In the genomic region with DNA sequence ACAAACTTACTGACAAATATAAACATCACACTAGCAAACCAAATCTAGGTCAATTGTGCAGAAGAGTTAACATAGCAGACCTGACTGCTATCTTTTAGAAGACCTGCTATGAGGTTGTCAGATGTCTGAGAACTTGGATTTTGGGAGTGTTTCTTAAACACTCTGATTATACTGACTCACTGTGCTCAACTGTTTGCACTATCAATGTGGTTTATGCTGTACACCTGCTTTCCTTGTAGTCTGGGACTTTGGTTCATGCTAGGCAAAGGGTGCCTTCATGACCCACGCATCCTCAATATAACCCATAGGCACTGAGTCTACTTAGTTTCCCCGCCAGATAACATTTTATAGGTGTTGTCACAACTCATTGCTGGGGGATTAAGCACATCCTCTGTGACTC, we compare ENCODE assay signal across 1 cellular context. TPM values are rescaled to one million over a fixed set of nuclear protein-coding genes. Genes with fewer than 3 reads are reported as not detected.
"Had no signal": no experiment of that assay in that cellular context is flagged by ENCODE, and none has a peak within 500 bp of the region (broad histone marks: within the 10 kb centered on the region; RNA-seq: fewer than 3 reads in every experiment).

No MANE protein-coding gene starts in this region.

RNA-seq across cellular contexts. Expression of gene KIF27, which starts 26.9 kb away (rescaled TPM):
- total RNA-seq: RPMI7951 had no signal
